Comparison of ENCODE assay signal across 1 cellular context in genomic region chr3:5709704-5710103, GRCh38.
TF ChIP-seq lines count a peak whose summit lies in the region.

No MANE protein-coding gene starts in this region.

TF ChIP-seq in GM23338, 12 proteins besides CTCF, POLR2A, EP300 and RAD21:
- TF ChIP-seq ZNF462 (CRISPR knock-in tag; IDR thresholded peaks at IDR 0.05) (no peak), ZNF114 (CRISPR knock-in tag; IDR thresholded peaks at IDR 0.05) (no peak), ZNF331 (CRISPR knock-in tag; IDR thresholded peaks at IDR 0.05; ENCODE audit: low read depth) (no peak), REST (IDR thresholded peaks at IDR 0.05; ENCODE audit: unreplicated experiment) (no peak), EZH2 (IDR thresholded peaks at IDR 0.05; ENCODE audit: low read depth, unreplicated experiment) (no peak), JUNB (IDR thresholded peaks at IDR 0.05; ENCODE audit: unreplicated experiment) (no peak)
